In genomic region chr1:152111515-152111968, GRCh38 we compare ENCODE assay signal across 9 cellular contexts. TPM values are rescaled to one million over a fixed set of nuclear protein-coding genes. Genes with fewer than 3 reads are reported as not detected.
A peak's percentile ranks its signal among the peaks of the same experiment; 100 is the strongest.
DNase-seq lines count a peak whose midpoint lies in the region; TF ChIP-seq lines count a peak whose summit lies in the region.
"Had no signal": no experiment of that assay in that cellular context is flagged by ENCODE, and none has a peak within 500 bp of the region (broad histone marks: within the 10 kb centered on the region; RNA-seq: fewer than 3 reads in every experiment).

No MANE protein-coding gene starts in this region.

- H3K27ac ChIP-seq in brain microvascular endothelial cell (no peak overlapping the region), vagina (no peak overlapping the region)
- H3K27ac ChIP-seq: C4-2B had no signal

- H3K36me3 Mint-ChIP-seq in immature natural killer cell, result peaks cover 0 to 4% (median 0%) of the 10 kb centered on the region in 3 donors

- peaks cover 0 to 2% (median 0%) of the 10 kb centered on the region in 6 donors for H3K9me3 Mint-ChIP-seq in immature natural killer cell

- H3K4me1 ChIP-seq in vagina, result peaks cover 40% of the 10 kb centered on the region

- H3K36me3 ChIP-seq in brain microvascular endothelial cell (replicated peaks) (no peaks in the 10 kb centered on the region), vagina (no peaks in the 10 kb centered on the region)

- in situ Hi-C loops in brain microvascular endothelial cell (cut with HindIII; ENCODE audit: low pct_ligation_motif_present, low sequenced_read_pairs), result no loop called here

- TF ChIP-seq POLR2A in vagina (IDR thresholded peaks at IDR 0.05), result no peak

- TF ChIP-seq CTCF in brain microvascular endothelial cell (IDR thresholded peaks at IDR 0.05; ENCODE audit: low read depth, low read length, missing control alignments) (no peak), vagina (IDR thresholded peaks at IDR 0.05) (no peak)

- DNase-seq in NCI-H82 (lab: John Stamatoyannopoulos, UW), result peak; percentile 65
- DNase-seq in NCI-H82 treated with DMSO at 0.1 percent for 48 hours (lab: John Stamatoyannopoulos, UW; ENCODE audit: unreplicated experiment), result no peak
- DNase-seq in NCI-H2227 (lab: John Stamatoyannopoulos, UW; ENCODE audit: unreplicated experiment), result peak; percentile 51
- DNase-seq in brain microvascular endothelial cell, result peak; percentile 9
- peak; percentile 28 to 57 for DNase-seq in lung microvascular endothelial cell (ENCODE audit: low read depth in 2 of 2)
- no peak for DNase-seq in vagina (ENCODE audit: extremely low spot score in 2 of 2)
- no peak for DNase-seq in immature natural killer cell
- DNase-seq in NK-92 (lab: John Stamatoyannopoulos, UW; ENCODE audit: unreplicated experiment), result no peak

- H3K4me3 ChIP-seq in brain microvascular endothelial cell (ENCODE audit: low read depth, low read length), result peak overlapping the region; percentile 47
- H3K4me3 ChIP-seq in vagina, result peak overlapping the region; percentile 33 to 48

- peaks cover 0 to 2% of the 10 kb centered on the region in 2 donors for H3K4me1 Mint-ChIP-seq in immature natural killer cell

- no peaks in the 10 kb centered on the region for H3K9me3 ChIP-seq in vagina

- intact Hi-C loops in vagina (cut with DNase I), result no loop called here

- H3K27me3 ChIP-seq in brain microvascular endothelial cell (replicated peaks) (peaks cover 69% of the 10 kb centered on the region), vagina (peaks cover 12% of the 10 kb centered on the region)

- no peak overlapping the region for H3K27ac Mint-ChIP-seq in immature natural killer cell

- peaks cover 11 to 19% (median 17%) of the 10 kb centered on the region in 3 donors for H3K27me3 Mint-ChIP-seq in immature natural killer cell (ENCODE audit: low read depth in 3 of 3)

- H3K4me3 Mint-ChIP-seq in immature natural killer cell, result no peak overlapping the region

RNA-seq across cellular contexts. Expression of gene TCHH, which starts 3.7 kb away (rescaled TPM):
- total RNA-seq in lung microvascular endothelial cell (under 0.01 and 0.20 TPM in 2 replicates), vagina (0.25 TPM)
- polyA plus RNA-seq in immature natural killer cell, result not detected

RNA-seq across cellular contexts. Expression of gene TCHHL1, which starts 22.7 kb away (rescaled TPM):
- total RNA-seq in lung microvascular endothelial cell (not detected in 2 replicates), vagina (not detected)
- not detected for polyA plus RNA-seq in immature natural killer cell

RNA-seq across cellular contexts. Expression of gene RPTN, which starts 47.5 kb away (rescaled TPM):
- total RNA-seq in lung microvascular endothelial cell, result not detected in 2 replicates
- total RNA-seq in vagina, result 0.25 TPM
- not detected for polyA plus RNA-seq in immature natural killer cell

Comparison
In these comparisons a context has a peak if more than half of its experiments do, and no peak if none do; other contexts are left out.
1. DNase-seq: peak in NCI-H82 (single experiment), NCI-H2227 (single experiment), brain microvascular endothelial cell (single experiment) and lung microvascular endothelial cell (2 of 2); none in NCI-H82 treated with DMSO at 0.1 percent for 48 hours (single experiment), vagina (0 of 2), immature natural killer cell (0 of 3) and NK-92 (single experiment).